9 cellular contexts compared by ENCODE assay signal in the genomic region with DNA sequence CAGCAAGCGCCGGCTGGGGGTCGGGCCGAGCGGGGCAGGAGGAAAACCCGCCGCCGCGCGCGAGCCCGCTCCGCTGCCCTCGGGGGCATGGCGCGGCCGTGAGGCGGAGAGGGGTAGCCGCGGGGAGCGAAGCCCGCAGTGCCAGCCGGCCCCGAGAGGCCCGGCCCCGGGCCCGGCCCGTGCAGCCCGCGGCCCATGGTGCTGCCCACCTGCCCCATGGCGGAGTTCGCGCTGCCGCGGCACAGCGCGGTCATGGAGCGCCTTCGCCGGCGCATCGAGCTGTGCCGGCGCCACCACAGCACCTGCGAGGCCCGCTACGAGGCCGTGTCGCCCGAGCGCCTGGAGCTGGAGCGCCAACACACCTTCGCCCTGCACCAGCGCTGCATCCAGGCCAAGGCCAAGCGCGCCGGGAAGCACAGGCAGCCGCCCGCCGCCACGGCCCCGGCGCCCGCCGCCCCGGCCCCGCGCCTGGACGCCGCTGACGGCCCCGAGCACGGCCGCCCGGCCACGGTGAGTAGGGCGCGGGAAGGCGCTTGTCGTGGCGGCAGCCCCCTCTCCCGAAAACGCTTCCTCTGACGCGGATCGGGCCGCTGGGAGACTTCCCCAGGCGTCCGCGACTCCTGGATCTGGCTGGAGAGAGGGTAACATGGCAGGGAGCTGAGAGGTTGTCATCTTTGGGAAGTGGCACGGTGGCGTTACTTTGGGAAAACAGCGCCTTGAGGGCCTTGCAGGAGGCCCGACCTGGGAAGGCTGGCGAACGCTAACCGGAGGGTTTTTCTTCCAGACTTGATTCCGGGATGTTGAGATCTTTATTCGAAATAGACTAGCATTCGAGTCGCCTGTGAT. TPM values are rescaled to one million over a fixed set of nuclear protein-coding genes. Genes with fewer than 3 reads are reported as not detected.
DNase-seq lines count a peak whose midpoint lies in the region; ATAC-seq and TF ChIP-seq lines count a peak whose summit lies in the region.
"Had no signal": no experiment of that assay in that cellular context is flagged by ENCODE, and none has a peak within 500 bp of the region (broad histone marks: within the 10 kb centered on the region; RNA-seq: fewer than 3 reads in every experiment).

No MANE protein-coding gene starts in this region.

- H3K9me3 ChIP-seq in WERI-Rb-1 (ENCODE audit: severe bottlenecking): no peaks in the 10 kb centered on the region
- H3K9me3 ChIP-seq in ectodermal cell (ENCODE audit: control insufficient read depth, low read length): no peaks in the 10 kb centered on the region

- H3K4me3 ChIP-seq in WERI-Rb-1 (ENCODE audit: low read depth, low read length): peak overlapping the region; percentile 67
- peak overlapping the region; percentile 85 for H3K4me3 ChIP-seq in ectodermal cell (ENCODE audit: insufficient read depth, low read depth, low read length)

- TF ChIP-seq CTCF in WERI-Rb-1 (IDR thresholded peaks at IDR 0.05; ENCODE audit: low read depth, low read length): no peak

- H3K27ac ChIP-seq in WERI-Rb-1 (peak overlapping the region; percentile 91), ectodermal cell (ENCODE audit: insufficient read depth, low read depth, low read length, poor library complexity, severe bottlenecking) (peak overlapping the region; percentile 84)

- H3K36me3 ChIP-seq in WERI-Rb-1 (peaks cover 3% of the 10 kb centered on the region), ectodermal cell (ENCODE audit: control insufficient read depth, insufficient read depth, low read length) (peaks cover 18% of the 10 kb centered on the region)

- H3K27me3 ChIP-seq in WERI-Rb-1 (ENCODE audit: insufficient read depth, low read depth, severe bottlenecking) (no peaks in the 10 kb centered on the region), ectodermal cell (ENCODE audit: control insufficient read depth, insufficient read depth, low read length, poor library complexity, severe bottlenecking) (no peaks in the 10 kb centered on the region)

- H3K4me1 ChIP-seq in ectodermal cell (ENCODE audit: control insufficient read depth, insufficient read depth, low read length): no peaks in the 10 kb centered on the region

- peak; percentile 24 for ATAC-seq in GM21515 (IDR thresholded peaks at IDR 0.05; ENCODE audit: unreplicated experiment)

- WGBS in ectodermal cell, 2 experiments: 0% methylated on average over 101 of the region's 101 CpGs

- peak; percentile 63 for DNase-seq in ELF-1 (ENCODE audit: low read depth, low spot score)
- DNase-seq in HT1080 (ENCODE audit: low read depth): peak; percentile 25
- DNase-seq in WERI-Rb-1: peak; percentile 6
- DNase-seq in lung microvascular endothelial cell (ENCODE audit: low read depth in 2 of 2): peak; percentile 51 to 63
- peak; percentile 3 for DNase-seq in stimulated activated CD8-positive, alpha-beta memory T cell treated with anti-CD3 and anti-CD28 coated beads, Interleukin-4, amount 100 ng/mL, for 24 hours (ENCODE audit: low read depth)
- no peak for DNase-seq in amniotic stem cell (lab: John Stamatoyannopoulos, UW)

RNA-seq across cellular contexts. Expression of a gene that starts 0.5 kb away (rescaled TPM):
- 10.4 and 13.5 TPM in 2 replicates for total RNA-seq in HT1080 (2014; rRNA removed; shearing (Covaris generic))
- 17.0 and 20.2 TPM in 2 replicates for polyA plus RNA-seq in HT1080 (2015; cell fraction: cytosol; rRNA removed)
- 19.4 and 19.5 TPM in 2 replicates for polyA plus RNA-seq in HT1080 (2015; cell fraction: nucleus; rRNA removed)
- 57.2 TPM for polyA plus RNA-seq in ectodermal cell (2013, experiment 1 of 4)
- polyA plus RNA-seq in ectodermal cell (2013, experiment 2 of 4): 52.8 TPM
- 41.9 TPM for polyA plus RNA-seq in ectodermal cell (2013, experiment 3 of 4)
- polyA plus RNA-seq in ectodermal cell (2013, experiment 4 of 4): 47.6 TPM
- 5.4 and 6.9 TPM in 2 replicates for total RNA-seq in lung microvascular endothelial cell

RNA-seq across cellular contexts. Expression of a gene that starts 34.4 kb away (rescaled TPM):
- total RNA-seq in HT1080 (2014; rRNA removed; shearing (Covaris generic)): 346 and 364 TPM in 2 replicates
- polyA plus RNA-seq in HT1080 (2015; cell fraction: cytosol; rRNA removed): 232 and 276 TPM in 2 replicates
- polyA plus RNA-seq in HT1080 (2015; cell fraction: nucleus; rRNA removed): 514 and 568 TPM in 2 replicates
- 296 TPM for polyA plus RNA-seq in ectodermal cell (2013, experiment 1 of 4)
- polyA plus RNA-seq in ectodermal cell (2013, experiment 2 of 4): 266 TPM
- polyA plus RNA-seq in ectodermal cell (2013, experiment 3 of 4): 187 TPM
- 202 TPM for polyA plus RNA-seq in ectodermal cell (2013, experiment 4 of 4)
- 467 and 543 TPM in 2 replicates for total RNA-seq in lung microvascular endothelial cell

RNA-seq across cellular contexts. Expression of a gene that starts 52.3 kb away (rescaled TPM):
- not detected in 2 replicates for total RNA-seq in HT1080 (2014; rRNA removed; shearing (Covaris generic))
- not detected in 2 replicates for polyA plus RNA-seq in HT1080 (2015; cell fraction: cytosol; rRNA removed)
- not detected in 2 replicates for polyA plus RNA-seq in HT1080 (2015; cell fraction: nucleus; rRNA removed)
- polyA plus RNA-seq in ectodermal cell (2013, experiment 1 of 4): 0.57 TPM
- not detected for polyA plus RNA-seq in ectodermal cell (2013, experiment 2 of 4)
- 0.37 TPM for polyA plus RNA-seq in ectodermal cell (2013, experiment 3 of 4)
- not detected for polyA plus RNA-seq in ectodermal cell (2013, experiment 4 of 4)
- total RNA-seq in lung microvascular endothelial cell: 0.22 TPM in 1 of 2 replicates, not detected in the other
- total RNA-seq: renal cortical epithelial cell had no signal
